In the genomic region with DNA sequence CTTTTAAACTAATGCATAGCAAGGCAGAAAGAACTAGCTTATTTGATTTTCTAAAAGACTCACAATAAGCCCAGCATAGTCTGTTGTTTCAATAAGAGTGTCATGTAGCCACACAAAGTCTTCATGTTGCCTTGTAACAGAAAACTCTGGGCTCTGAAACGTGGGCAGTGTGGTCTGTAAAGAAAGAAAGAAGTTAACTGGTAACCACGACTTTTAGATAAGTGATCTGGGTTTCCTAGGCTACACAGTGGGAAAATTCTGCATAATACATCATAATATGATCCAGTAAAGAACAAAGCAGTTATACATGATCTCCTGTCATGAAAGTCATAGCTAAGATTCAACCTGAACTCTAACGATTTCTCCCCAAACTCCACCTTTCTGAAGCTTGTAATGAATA, we compare ENCODE assay signal across 17 cellular contexts. TPM values are rescaled to one million over a fixed set of nuclear protein-coding genes. Genes with fewer than 3 reads are reported as not detected.
DNase-seq lines count a peak whose midpoint lies in the region; ATAC-seq, FAIRE-seq and TF ChIP-seq lines count a peak whose summit lies in the region.
"Had no signal": no experiment of that assay in that cellular context is flagged by ENCODE, and none has a peak within 500 bp of the region (broad histone marks: within the 10 kb centered on the region; RNA-seq: fewer than 3 reads in every experiment).

No MANE protein-coding gene starts in this region.

- peak; percentile 62 for ATAC-seq in activated CD8-positive, alpha-beta T cell treated with anti-CD3 and anti-CD28 coated beads, Interleukin-2, amount 10 ng/mL, durations not matched to agents 7 days and 5 days
- ATAC-seq in lower lobe of right lung (no peak), GM21360 (IDR thresholded peaks at IDR 0.05; ENCODE audit: unreplicated experiment) (no peak), HG03139 (IDR thresholded peaks at IDR 0.05; ENCODE audit: unreplicated experiment) (no peak)
- ATAC-seq: heart left ventricle, sciatic nerve had no signal

- POLR2A ChIA-PET in activated CD8-positive, alpha-beta T cell treated with anti-CD3 and anti-CD28 coated beads, Interleukin-2, amount 10 ng/mL, durations not matched to agents 7 days and 5 days (lab: Charles Lee), result interaction anchor here (0.7 to 6.3 kb wide), 3 partner anchors 9 to 16 kb away, joined by 3 to 62 read pairs (median 4); a partner anchor contains a TSS

- H3K36me3 Mint-ChIP-seq in activated CD8-positive, alpha-beta T cell treated with anti-CD3 and anti-CD28 coated beads, Interleukin-2, amount 10 ng/mL, durations not matched to agents 7 days and 5 days (ENCODE audit: low read depth), result peaks cover 79% of the 10 kb centered on the region

- H4K20me1 ChIP-seq in BLaER1 treated with 17β-estradiol and CSF1 and Interleukin-3, amounts not matched to agents 10 nM and 100 nM, result peaks cover 74 to 100% (median 99%) of the 10 kb centered on the region in 11 experiments

- H3K4me3 Mint-ChIP-seq in activated CD8-positive, alpha-beta T cell treated with anti-CD3 and anti-CD28 coated beads, Interleukin-2, amount 10 ng/mL, durations not matched to agents 7 days and 5 days, result no peak overlapping the region

- H3K4me2 ChIP-seq in BLaER1 treated with 17β-estradiol and CSF1 and Interleukin-3, amounts not matched to agents 10 nM and 100 nM, result peak overlapping the region; percentile 97 to 99 (median 98); a peak in 21 of 22 replicates

- no peak for TF ChIP-seq CTCF in lower lobe of right lung (IDR thresholded peaks at IDR 0.05)

- H3K27me3 Mint-ChIP-seq in activated CD8-positive, alpha-beta T cell treated with anti-CD3 and anti-CD28 coated beads, Interleukin-2, amount 10 ng/mL, durations not matched to agents 7 days and 5 days (ENCODE audit: low read depth), result no peaks in the 10 kb centered on the region

- no peak for DNase-seq in GM18507 (ENCODE audit: extremely low spot score, insufficient read length, low read depth)
- no peak for DNase-seq in activated CD8-positive, alpha-beta T cell treated with anti-CD3 and anti-CD28 coated beads, Interleukin-2, amount 10 ng/mL, durations not matched to agents 7 days and 5 days
- no peak for DNase-seq in lower lobe of right lung
- DNase-seq in stimulated activated CD4-positive, alpha-beta T cell treated with anti-CD3 and anti-CD28 coated beads, Interleukin-1b, Interleukin-23, amount 100 ng/mL, for 48 hours, result no peak
- no peak for DNase-seq in DMS79 (lab: John Stamatoyannopoulos, UW)
- DNase-seq: activated T-cell treated with anti-CD3 and anti-CD28 coated beads, Interleukin-2, amount 50 U/mL, for 48 hours; C1 segment of cervical spinal cord; heart left ventricle; Kasumi-1; NCI-H2081 treated with DMSO at 0.1 percent for 48 hours; Right ventricle myocardium superior; stomach had no signal

- H3K4me1 Mint-ChIP-seq in activated CD8-positive, alpha-beta T cell treated with anti-CD3 and anti-CD28 coated beads, Interleukin-2, amount 10 ng/mL, durations not matched to agents 7 days and 5 days (ENCODE audit: low read depth), result peaks cover 59% of the 10 kb centered on the region

- H3K9me3 Mint-ChIP-seq in activated CD8-positive, alpha-beta T cell treated with anti-CD3 and anti-CD28 coated beads, Interleukin-2, amount 10 ng/mL, durations not matched to agents 7 days and 5 days (ENCODE audit: insufficient read depth), result no peaks in the 10 kb centered on the region

- H3K27me3 ChIP-seq in BLaER1 treated with 17β-estradiol and CSF1 and Interleukin-3, amounts not matched to agents 10 nM and 100 nM, result no peaks in the 10 kb centered on the region
- H3K27me3 ChIP-seq in lower lobe of right lung (ENCODE audit: low read depth), result no peaks in the 10 kb centered on the region
- H3K27me3 ChIP-seq: heart left ventricle, stomach had no signal

- H3K27ac Mint-ChIP-seq in activated CD8-positive, alpha-beta T cell treated with anti-CD3 and anti-CD28 coated beads, Interleukin-2, amount 10 ng/mL, durations not matched to agents 7 days and 5 days, result peak overlapping the region; percentile 72

- peak; percentile 44 for FAIRE-seq in GM18507 (lab: Jason Lieb, UNC)

- H3K27ac ChIP-seq in BLaER1 treated with 17β-estradiol and CSF1 and Interleukin-3, amounts not matched to agents 10 nM and 100 nM, result peak overlapping the region; percentile 41 to 100 (median 99); a peak in 21 of 22 replicates
- peak overlapping the region; percentile 19 for H3K27ac ChIP-seq in lower lobe of right lung
- H3K27ac ChIP-seq: epithelial cell of prostate, heart left ventricle had no signal

- intact Hi-C loops in lower lobe of right lung (cut with DNase I), result no loop called here

- H3K9me3 ChIP-seq in BLaER1 treated with 17β-estradiol and CSF1 and Interleukin-3, amounts not matched to agents 10 nM and 100 nM (replicated peaks in 1 of 11), result no peaks in the 10 kb centered on the region
- no peaks in the 10 kb centered on the region for H3K9me3 ChIP-seq in lower lobe of right lung
- H3K9me3 ChIP-seq: heart left ventricle, stomach had no signal

- H3K4me3 ChIP-seq in BLaER1 treated with 17β-estradiol and CSF1 and Interleukin-3, amounts not matched to agents 10 nM and 100 nM, result peak overlapping the region in 3 of 10 experiments; percentile 51 to 97 (median 95); a peak in 6 of 20 replicates
- H3K4me3 ChIP-seq in lower lobe of right lung, result no peak overlapping the region
- H3K4me3 ChIP-seq: heart left ventricle, stomach had no signal

- H3K36me3 ChIP-seq in BLaER1 treated with 17β-estradiol and CSF1 and Interleukin-3, amounts not matched to agents 10 nM and 100 nM, result peaks cover 63 to 80% (median 74%) of the 10 kb centered on the region in 11 experiments
- peaks cover 64% of the 10 kb centered on the region for H3K36me3 ChIP-seq in lower lobe of right lung

- CTCF ChIA-PET in activated CD8-positive, alpha-beta T cell treated with anti-CD3 and anti-CD28 coated beads, Interleukin-2, amount 10 ng/mL, durations not matched to agents 7 days and 5 days (lab: Charles Lee), result interaction anchor here (1.1 to 2.3 kb wide), 3 partner anchors 11 to 17 kb away, joined by 4 to 17 read pairs (median 10); no protein-coding TSS in a partner anchor

- H3K4me1 ChIP-seq in BLaER1 treated with 17β-estradiol and CSF1 and Interleukin-3, amounts not matched to agents 10 nM and 100 nM, result peaks cover 76 to 99% (median 84%) of the 10 kb centered on the region in 10 experiments
- H3K4me1 ChIP-seq in lower lobe of right lung, result peaks cover 48% of the 10 kb centered on the region

- peak overlapping the region; percentile 44 to 100 (median 73); a peak in 16 of 22 replicates for H3K9ac ChIP-seq in BLaER1 treated with 17β-estradiol and CSF1 and Interleukin-3, amounts not matched to agents 10 nM and 100 nM

RNA-seq across cellular contexts. Expression of a gene that starts 13.3 kb away (rescaled TPM):
- total RNA-seq in activated CD8-positive, alpha-beta T cell treated with anti-CD3 and anti-CD28 coated beads, Interleukin-2, amount 10 ng/mL, durations not matched to agents 7 days and 5 days, result 100 to 1,000 TPM; 168 to 177 TPM
- total RNA-seq in lower lobe of right lung, result 102 TPM

RNA-seq across cellular contexts. Expression of a gene that starts 13.5 kb away (rescaled TPM):
- 10 to 100 TPM; 39.4 to 46.9 TPM for total RNA-seq in activated CD8-positive, alpha-beta T cell treated with anti-CD3 and anti-CD28 coated beads, Interleukin-2, amount 10 ng/mL, durations not matched to agents 7 days and 5 days
- total RNA-seq in lower lobe of right lung, result 11.3 TPM
